Comparison of ENCODE assay signal across 10 cellular contexts in genomic region chr20:50789968-50790650, GRCh38. TPM values are rescaled to one million over a fixed set of nuclear protein-coding genes. Genes with fewer than 3 reads are reported as not detected.
DNase-seq lines count a peak whose midpoint lies in the region; ATAC-seq, FAIRE-seq and TF ChIP-seq lines count a peak whose summit lies in the region.
"Had no signal": no experiment of that assay in that cellular context is flagged by ENCODE, and none has a peak within 500 bp of the region (broad histone marks: within the 10 kb centered on the region; RNA-seq: fewer than 3 reads in every experiment).

No MANE protein-coding gene starts in this region.

- POLR2A ChIA-PET in activated CD4-positive, alpha-beta T cell treated with anti-CD3 and anti-CD28 coated beads for 36 hours (lab: Charles Lee) = interaction anchor here (0.6 to 1.6 kb wide), 4 partner anchors 134 to 190 kb away, joined by 3 to 4 read pairs (median 3); partner anchors contain the start of gene ADNP
- POLR2A ChIA-PET in activated CD8-positive, alpha-beta T cell treated with anti-CD3 and anti-CD28 coated beads for 36 hours (lab: Charles Lee) = interaction anchor here (0.6 to 1.8 kb wide), 10 partner anchors 17 to 611 kb away, joined by 3 to 8 read pairs (median 3); partner anchors contain the start of genes ADNP, DPM1 and MOCS3
- POLR2A ChIA-PET in HepG2 (lab: Yijun Ruan, JAX) = interaction anchor here (0.6 to 4.2 kb wide), 21 partner anchors 8 to 618 kb away, joined by 3 to 26 read pairs (median 4); partner anchors contain the start of genes ADNP, DPM1, MOCS3 and PARD6B

- no peak overlapping the region for H3K4me3 Mint-ChIP-seq in activated CD4-positive, alpha-beta T cell treated with anti-CD3 and anti-CD28 coated beads for 36 hours
- H3K4me3 Mint-ChIP-seq in activated CD8-positive, alpha-beta T cell treated with anti-CD3 and anti-CD28 coated beads for 36 hours = no peak overlapping the region

- TF ChIP-seq POLR2A in HepG2 (IDR thresholded peaks at IDR 0.05; ENCODE audit: insufficient read depth in 1 of 2, low read depth in 2 of 2, low read length in 2 of 2) = no peak

- intact Hi-C loops in activated CD4-positive, alpha-beta T cell treated with anti-CD3 and anti-CD28 coated beads for 36 hours (cut with DNase I, micrococcal nuclease) = loop anchor here (1.0 to 10.0 kb wide), 4 partner anchors 122 to 745 kb away; no protein-coding TSS in a partner anchor
- intact Hi-C loops in activated CD8-positive, alpha-beta T cell treated with anti-CD3 and anti-CD28 coated beads for 36 hours (cut with micrococcal nuclease) = no loop called here
- intact Hi-C loops in HepG2 (cut with micrococcal nuclease; ENCODE audit: unreplicated experiment) = loop anchor here (1.0 to 5.0 kb wide), 3 partner anchors 127 to 517 kb away; no protein-coding TSS in a partner anchor

- 66% methylated on average over 11 of the region's 11 CpGs for WGBS in HepG2 (ENCODE audit: low lambda C conversion rate)

- H3K9me3 ChIP-seq in HepG2 (ENCODE audit: low read length) (no peaks in the 10 kb centered on the region), stomach smooth muscle (ENCODE audit: control insufficient read depth in 2 of 2, low read length in 2 of 2) (no peaks in the 10 kb centered on the region)

- H3K27ac ChIP-seq in HepG2 (ENCODE audit: extremely low read length, insufficient read depth, low read length) (no peak overlapping the region), stomach smooth muscle (ENCODE audit: low read length) (peak overlapping the region; percentile 92)

- no peaks in the 10 kb centered on the region for H4K20me1 ChIP-seq in HepG2 (ENCODE audit: insufficient read depth, low read length)

- H3K9ac ChIP-seq in HepG2 (ENCODE audit: insufficient read depth, low read depth, low read length) (peak overlapping the region; percentile 49; the same call in 1 of the 2 replicates), stomach smooth muscle (ENCODE audit: low read length in 2 of 2) (peak overlapping the region; percentile 47 to 69)

- BruUV-seq in HepG2 (replicated peaks; lab: Mats Ljungman, UMichigan) = no TSS peak

- ATAC-seq in activated CD4-positive, alpha-beta T cell treated with anti-CD3 and anti-CD28 coated beads for 36 hours = no peak
- ATAC-seq in activated CD8-positive, alpha-beta T cell treated with anti-CD3 and anti-CD28 coated beads for 36 hours = no peak
- ATAC-seq in HepG2 (peak; percentile 0; the same call in 1 of the 3 replicates), GM19395 (IDR thresholded peaks at IDR 0.05; ENCODE audit: unreplicated experiment) (no peak)

- no peak for TF ChIP-seq EP300 in HepG2 (IDR thresholded peaks at IDR 0.05; ENCODE audit: low read depth in 2 of 2, low read length in 2 of 2)
- no peak for TF ChIP-seq EP300 in HepG2 (CRISPR knock-in tag; IDR thresholded peaks at IDR 0.05; ENCODE audit: borderline replicate concordance)

- H3K79me2 ChIP-seq in HepG2 (ENCODE audit: insufficient read depth, low read length) = no peaks in the 10 kb centered on the region

- in situ Hi-C loops in HepG2 (cut with HindIII; ENCODE audit: extremely low pct_ligation_motif_present, low pct_unique_long_range_greater_than_20kb) = loop anchor here (10.0 to 25.0 kb wide), 2 partner anchors 145 to 522 kb away; partner anchors contain the start of gene ADNP

- peak overlapping the region; percentile 74 for H3K4me2 ChIP-seq in HepG2 (ENCODE audit: low read depth, low read length)

- H3K4me1 ChIP-seq in HepG2 (ENCODE audit: insufficient read depth, low read length) (peaks cover 56% of the 10 kb centered on the region), stomach smooth muscle (ENCODE audit: control insufficient read depth, insufficient read depth, low read length) (peaks cover 35% of the 10 kb centered on the region)

- H3K27ac Mint-ChIP-seq in activated CD4-positive, alpha-beta T cell treated with anti-CD3 and anti-CD28 coated beads for 36 hours = peak overlapping the region; percentile 75
- H3K27ac Mint-ChIP-seq in activated CD8-positive, alpha-beta T cell treated with anti-CD3 and anti-CD28 coated beads for 36 hours = peak overlapping the region; percentile 79

- H3K27me3 Mint-ChIP-seq in activated CD4-positive, alpha-beta T cell treated with anti-CD3 and anti-CD28 coated beads for 36 hours = no peaks in the 10 kb centered on the region
- H3K27me3 Mint-ChIP-seq in activated CD8-positive, alpha-beta T cell treated with anti-CD3 and anti-CD28 coated beads for 36 hours = no peaks in the 10 kb centered on the region
- H3K27me3 Mint-ChIP-seq: naive B cell had no signal

- TF ChIP-seq RAD21 in HepG2 (CRISPR knock-in tag; IDR thresholded peaks at IDR 0.05) = no peak

- peaks cover 8% of the 10 kb centered on the region for H3K4me1 Mint-ChIP-seq in activated CD4-positive, alpha-beta T cell treated with anti-CD3 and anti-CD28 coated beads for 36 hours
- peaks cover 5% of the 10 kb centered on the region for H3K4me1 Mint-ChIP-seq in activated CD8-positive, alpha-beta T cell treated with anti-CD3 and anti-CD28 coated beads for 36 hours (ENCODE audit: low read depth)

- FAIRE-seq in HepG2 (lab: Jason Lieb, UNC) = no peak

- CTCF ChIA-PET in activated CD4-positive, alpha-beta T cell treated with anti-CD3 and anti-CD28 coated beads for 36 hours (lab: Charles Lee) = interaction anchor here (0.7 to 4.4 kb wide), 25 partner anchors 9 to 202 kb away, joined by 3 to 20 read pairs (median 5); no protein-coding TSS in a partner anchor
- CTCF ChIA-PET in activated CD8-positive, alpha-beta T cell treated with anti-CD3 and anti-CD28 coated beads for 36 hours (lab: Charles Lee) = interaction anchor here (0.8 to 9.9 kb wide), 24 partner anchors 8 to 268 kb away, joined by 3 to 253 read pairs (median 4); partner anchors contain the start of genes ADNP, DPM1 and MOCS3
- CTCF ChIA-PET in HepG2 (lab: Yijun Ruan, JAX; ENCODE audit: low intra/inter-chr PET ratio, low total read pairs) = interaction anchor here (1.5 to 1.8 kb wide), 3 partner anchors 28 to 164 kb away, joined by 3 to 15 read pairs (median 4); no protein-coding TSS in a partner anchor

- H3K36me3 ChIP-seq in HepG2 (replicated peaks in 1 of 2; ENCODE audit: control insufficient read depth in 1 of 2, insufficient read depth in 2 of 2, low read length in 2 of 2) = no peaks in the 10 kb centered on the region
- H3K36me3 ChIP-seq in stomach smooth muscle (ENCODE audit: control insufficient read depth in 2 of 2, insufficient read depth in 2 of 2, low read length in 2 of 2) = no peaks in the 10 kb centered on the region

- TF ChIP-seq CTCF in activated CD8-positive, alpha-beta T cell treated with anti-CD3 and anti-CD28 coated beads for 36 hours (IDR thresholded peaks at IDR 0.05) = no peak
- TF ChIP-seq CTCF in HepG2 (CRISPR knock-in tag; IDR thresholded peaks at IDR 0.05) = no peak

- H3K27me3 ChIP-seq in HepG2 (ENCODE audit: control insufficient read depth in 1 of 2, insufficient read depth in 2 of 2, low read length in 2 of 2) = no peaks in the 10 kb centered on the region
- H3K27me3 ChIP-seq in stomach smooth muscle (ENCODE audit: control insufficient read depth in 1 of 2, insufficient read depth in 2 of 2, low read length in 2 of 2) = no peaks in the 10 kb centered on the region

- H3K4me3 ChIP-seq in HepG2 (replicated peaks in 1 of 3; ENCODE audit: insufficient read depth in 1 of 3, low read depth in 2 of 3, low read length in 3 of 3) (peak overlapping the region in 1 of 3 experiments; percentile 69; a peak in 1 of 6 replicates), stomach smooth muscle (ENCODE audit: low read length in 2 of 2) (peak overlapping the region in 1 of 2 donors; percentile 60)

- H2AFZ ChIP-seq in HepG2 (ENCODE audit: low read length) = no peak overlapping the region

- H3K9me3 Mint-ChIP-seq in activated CD4-positive, alpha-beta T cell treated with anti-CD3 and anti-CD28 coated beads for 36 hours (ENCODE audit: low read depth) = no peaks in the 10 kb centered on the region
- no peaks in the 10 kb centered on the region for H3K9me3 Mint-ChIP-seq in activated CD8-positive, alpha-beta T cell treated with anti-CD3 and anti-CD28 coated beads for 36 hours
- H3K9me3 Mint-ChIP-seq: naive B cell had no signal

- DNase-seq in activated CD4-positive, alpha-beta T cell treated with anti-CD3 and anti-CD28 coated beads for 36 hours = no peak
- no peak for DNase-seq in activated CD4-positive, alpha-beta T cell treated with anti-CD3 and anti-CD28 coated beads, Interleukin-2, amount 50 U/mL, for 1 hour
- no peak for DNase-seq in activated CD8-positive, alpha-beta T cell treated with anti-CD3 and anti-CD28 coated beads for 36 hours
- DNase-seq in HepG2 (ENCODE audit: low spot score) (no peak), cortex of kidney (lab: John Stamatoyannopoulos, UW) (no peak), UCSD-AML1 (lab: John Stamatoyannopoulos, UW; ENCODE audit: unreplicated experiment) (no peak)
- DNase-seq: NCI-H1436 treated with DMSO at 0.1 percent for 48 hours had no signal

- no peaks in the 10 kb centered on the region for H3K36me3 Mint-ChIP-seq in activated CD4-positive, alpha-beta T cell treated with anti-CD3 and anti-CD28 coated beads for 36 hours (ENCODE audit: low read depth)
- no peaks in the 10 kb centered on the region for H3K36me3 Mint-ChIP-seq in activated CD8-positive, alpha-beta T cell treated with anti-CD3 and anti-CD28 coated beads for 36 hours (ENCODE audit: low read depth)
- H3K36me3 Mint-ChIP-seq: naive B cell had no signal

RNA-seq across cellular contexts. Expression of gene BCAS4, which starts 4.8 kb away (rescaled TPM):
- 10 to 100 TPM; 11.6 to 17.0 TPM for total RNA-seq in activated CD4-positive, alpha-beta T cell treated with anti-CD3 and anti-CD28 coated beads for 36 hours
- 10 to 100 TPM; 27.3 to 31.7 TPM for total RNA-seq in activated CD8-positive, alpha-beta T cell treated with anti-CD3 and anti-CD28 coated beads for 36 hours
- total RNA-seq in HepG2 (2016; rRNA removed; fragmentation: Illumina TruSeq; extraction: Trizol) = 5.9 and 7.2 TPM in 2 replicates
- total RNA-seq in HepG2 (2016; cell fraction: cytosol; rRNA removed; fragmentation: Illumina TruSeq; extraction: Trizol; ENCODE audit: low read depth) = 3.6 and 4.1 TPM in 2 replicates
- total RNA-seq in HepG2 (2016; cell fraction: insoluble cytoplasmic fraction; rRNA removed; fragmentation: Illumina TruSeq; extraction: Trizol) = 7.0 and 8.2 TPM in 2 replicates
- total RNA-seq in HepG2 (2016; cell fraction: membrane; rRNA removed; fragmentation: Illumina TruSeq; extraction: Trizol) = 6.0 and 7.8 TPM in 2 replicates
- total RNA-seq in HepG2 (2016; cell fraction: nucleus; rRNA removed; fragmentation: Illumina TruSeq; extraction: Trizol) = 3.0 and 4.1 TPM in 2 replicates
- 7.9 and 8.0 TPM in 2 replicates for polyA plus RNA-seq in HepG2 (2011; rRNA removed)
- 6.7 and 10.5 TPM in 2 replicates for polyA plus RNA-seq in HepG2 (2011; cell fraction: cytosol; rRNA removed)
- 4.6 and 7.3 TPM in 2 replicates for polyA plus RNA-seq in HepG2 (2011; cell fraction: nucleus; rRNA removed)
- 3.8 and 5.2 TPM in 2 replicates for polyA plus RNA-seq in HepG2 (2012)
- 6.8 and 7.0 TPM in 2 replicates for polyA plus RNA-seq in HepG2 (2016; cell fraction: cytosol; fragmentation: Illumina TruSeq; extraction: Trizol; ENCODE audit: low read depth)
- polyA plus RNA-seq in HepG2 (2016; cell fraction: insoluble cytoplasmic fraction; fragmentation: Illumina TruSeq; extraction: Trizol; ENCODE audit: low read depth) = 6.9 and 7.1 TPM in 2 replicates
- 5.1 and 6.4 TPM in 2 replicates for polyA plus RNA-seq in HepG2 (2016; cell fraction: membrane; fragmentation: Illumina TruSeq; extraction: Trizol; ENCODE audit: low read depth)
- 3.6 and 6.6 TPM in 2 replicates for polyA plus RNA-seq in HepG2 (2016; cell fraction: nucleus; fragmentation: Illumina TruSeq; extraction: Trizol; ENCODE audit: insufficient read depth, low read depth)
- polyA minus RNA-seq in HepG2 (2011; rRNA and poly(A)+ RNA removed; ENCODE audit: low replicate concordance) = 0.07 and 10.0 TPM in 2 replicates
- polyA minus RNA-seq in HepG2 (2011; cell fraction: cytosol; rRNA and poly(A)+ RNA removed) = 2.9 and 4.1 TPM in 2 replicates
- polyA minus RNA-seq in HepG2 (2011; cell fraction: nucleus; rRNA and poly(A)+ RNA removed) = 2.9 and 4.1 TPM in 2 replicates

RNA-seq across cellular contexts. Expression of gene PARD6B, which starts 58.7 kb away (rescaled TPM):
- 1 to 10 TPM; 4.9 to 6.2 TPM for total RNA-seq in activated CD4-positive, alpha-beta T cell treated with anti-CD3 and anti-CD28 coated beads for 36 hours
- total RNA-seq in activated CD8-positive, alpha-beta T cell treated with anti-CD3 and anti-CD28 coated beads for 36 hours = 1 to 10 TPM; 4.7 to 6.6 TPM
- 22.2 and 26.6 TPM in 2 replicates for total RNA-seq in HepG2 (2016; rRNA removed; fragmentation: Illumina TruSeq; extraction: Trizol)
- 1.9 TPM in 2 replicates for total RNA-seq in HepG2 (2016; cell fraction: cytosol; rRNA removed; fragmentation: Illumina TruSeq; extraction: Trizol; ENCODE audit: low read depth)
- 21.4 and 26.1 TPM in 2 replicates for total RNA-seq in HepG2 (2016; cell fraction: insoluble cytoplasmic fraction; rRNA removed; fragmentation: Illumina TruSeq; extraction: Trizol)
- 10.5 and 11.8 TPM in 2 replicates for total RNA-seq in HepG2 (2016; cell fraction: membrane; rRNA removed; fragmentation: Illumina TruSeq; extraction: Trizol)
- 12.5 and 14.9 TPM in 2 replicates for total RNA-seq in HepG2 (2016; cell fraction: nucleus; rRNA removed; fragmentation: Illumina TruSeq; extraction: Trizol)
- 6.0 and 6.9 TPM in 2 replicates for polyA plus RNA-seq in HepG2 (2011; rRNA removed)
- polyA plus RNA-seq in HepG2 (2011; cell fraction: cytosol; rRNA removed) = 2.8 and 4.1 TPM in 2 replicates
- polyA plus RNA-seq in HepG2 (2011; cell fraction: nucleus; rRNA removed) = 2.6 and 3.1 TPM in 2 replicates
- polyA plus RNA-seq in HepG2 (2012) = 4.6 and 4.9 TPM in 2 replicates
- 0.35 and 0.57 TPM in 2 replicates for polyA plus RNA-seq in HepG2 (2016; cell fraction: cytosol; fragmentation: Illumina TruSeq; extraction: Trizol; ENCODE audit: low read depth)
- 8.8 and 9.1 TPM in 2 replicates for polyA plus RNA-seq in HepG2 (2016; cell fraction: insoluble cytoplasmic fraction; fragmentation: Illumina TruSeq; extraction: Trizol; ENCODE audit: low read depth)
- polyA plus RNA-seq in HepG2 (2016; cell fraction: membrane; fragmentation: Illumina TruSeq; extraction: Trizol; ENCODE audit: low read depth) = 2.6 and 2.7 TPM in 2 replicates
- polyA plus RNA-seq in HepG2 (2016; cell fraction: nucleus; fragmentation: Illumina TruSeq; extraction: Trizol; ENCODE audit: insufficient read depth, low read depth) = 13.0 and 13.3 TPM in 2 replicates
- 3.1 and 8.3 TPM in 2 replicates for polyA minus RNA-seq in HepG2 (2011; rRNA and poly(A)+ RNA removed; ENCODE audit: low replicate concordance)
- 22.0 and 24.4 TPM in 2 replicates for polyA minus RNA-seq in HepG2 (2011; cell fraction: cytosol; rRNA and poly(A)+ RNA removed)
- 10.6 and 14.4 TPM in 2 replicates for polyA minus RNA-seq in HepG2 (2011; cell fraction: nucleus; rRNA and poly(A)+ RNA removed)
